Comparison of ENCODE assay signal across 10 cellular contexts in genomic region chr11:113974741-113975470, GRCh38. TPM values are rescaled to one million over a fixed set of nuclear protein-coding genes. Genes with fewer than 3 reads are reported as not detected.
DNase-seq lines count a peak whose midpoint lies in the region; ATAC-seq and FAIRE-seq lines count a peak whose summit lies in the region.
"Had no signal": no experiment of that assay in that cellular context is flagged by ENCODE, and none has a peak within 500 bp of the region (broad histone marks: within the 10 kb centered on the region; RNA-seq: fewer than 3 reads in every experiment).

Gene HTR3A, plus strand, starts transcription at chr11:113975108. Its CDS starts 218 bp downstream, at chr11:113975326.

- H3K9me3 Mint-ChIP-seq in memory B cell: no peaks in the 10 kb centered on the region

- H3K4me3 Mint-ChIP-seq in memory B cell: no peak within 1 kb of the TSS

- no peaks in the 10 kb centered on the region for H3K36me3 Mint-ChIP-seq in memory B cell

- H3K27ac Mint-ChIP-seq in memory B cell: peak within 1 kb of the TSS; percentile 98

- peaks cover 58% of the 10 kb centered on the region for H3K4me1 Mint-ChIP-seq in memory B cell

- DNase-seq in DMS53 treated with DMSO at 0.1 percent for 48 hours (lab: John Stamatoyannopoulos, UW; ENCODE audit: unreplicated experiment) (peak; percentile 89), NCI-H2081 treated with DMSO at 0.1 percent for 48 hours (lab: John Stamatoyannopoulos, UW) (peak; percentile 30), cerebellar cortex (ENCODE audit: low spot score) (peak; percentile 63), memory B cell (ENCODE audit: low spot score in 2 of 2) (no peak), frontal cortex (ENCODE audit: low spot score in 2 of 2) (no peak)
- no peak for DNase-seq in stimulated activated CD4-positive, alpha-beta T cell treated with anti-CD3 and anti-CD28 coated beads, Interleukin-12 subunit alpha, Interleukin-12 subunit beta, amount 100 ng/mL, for 4 hours
- DNase-seq: activated T-cell treated with anti-CD3 and anti-CD28 coated beads for 4 hours had no signal

- H3K27me3 Mint-ChIP-seq in memory B cell: no peaks in the 10 kb centered on the region

- no peak for ATAC-seq in memory B cell (ENCODE audit: low read depth)
- ATAC-seq in GM21360 (IDR thresholded peaks at IDR 0.05; ENCODE audit: unreplicated experiment): no peak
- ATAC-seq in HG03108 (IDR thresholded peaks at IDR 0.05; ENCODE audit: unreplicated experiment): no peak

- FAIRE-seq in frontal cortex (lab: Jason Lieb, UNC): no peak
- FAIRE-seq: keratinocyte had no signal

RNA-seq across cellular contexts. Expression of gene HTR3A, which starts in this region (rescaled TPM):
- total RNA-seq in frontal cortex: 1.2 TPM

Comparison
In these comparisons a context has a peak if more than half of its experiments do, and no peak if none do; other contexts are left out.
1. DNase-seq: peak in DMS53 treated with DMSO at 0.1 percent for 48 hours (single experiment), NCI-H2081 treated with DMSO at 0.1 percent for 48 hours (single experiment) and cerebellar cortex (single experiment); none in memory B cell (0 of 2), stimulated activated CD4-positive, alpha-beta T cell treated with anti-CD3 and anti-CD28 coated beads, Interleukin-12 subunit alpha, Interleukin-12 subunit beta, amount 100 ng/mL, for 4 hours (single experiment) and frontal cortex (0 of 2).